ENCODE assay signal across 13 cellular contexts in genomic region chr2:74004212-74005182, GRCh38. TPM values are rescaled to one million over a fixed set of nuclear protein-coding genes. Genes with fewer than 3 reads are reported as not detected.
DNase-seq lines count a peak whose midpoint lies in the region; ATAC-seq and TF ChIP-seq lines count a peak whose summit lies in the region.
"Had no signal": no experiment of that assay in that cellular context is flagged by ENCODE, and none has a peak within 500 bp of the region (broad histone marks: within the 10 kb centered on the region; RNA-seq: fewer than 3 reads in every experiment).

No MANE protein-coding gene starts in this region.

- peak overlapping the region; percentile 75 for H3K4me2 ChIP-seq in fibroblast of lung (ENCODE audit: extremely low read depth, insufficient read depth, low read length)

- no peaks in the 10 kb centered on the region for H3K27me3 Mint-ChIP-seq in osteocyte (ENCODE audit: unreplicated experiment)

- H2AFZ ChIP-seq in fibroblast of lung (ENCODE audit: low read length), result no peak overlapping the region

- H4K20me1 ChIP-seq in fibroblast of lung (ENCODE audit: control insufficient read depth, extremely low read depth, insufficient read depth, low read length), result no peaks in the 10 kb centered on the region

- H3K36me3 Mint-ChIP-seq in osteocyte (ENCODE audit: unreplicated experiment), result peaks cover 2% of the 10 kb centered on the region

- H3K27ac ChIP-seq in fibroblast of lung (ENCODE audit: insufficient read depth, low read length), result peak overlapping the region; percentile 55
- H3K27ac ChIP-seq: body of pancreas had no signal

- ATAC-seq in HG03460 (IDR thresholded peaks at IDR 0.05; ENCODE audit: unreplicated experiment) (no peak), GM18519 (IDR thresholded peaks at IDR 0.05; ENCODE audit: low FRiP score, unreplicated experiment) (no peak)
- ATAC-seq: body of pancreas, gastroesophageal sphincter, mucosa of descending colon had no signal

- H3K79me2 ChIP-seq in fibroblast of lung (ENCODE audit: control insufficient read depth, insufficient read depth, low read length), result peaks cover 9% of the 10 kb centered on the region

- H3K9me3 Mint-ChIP-seq in osteocyte (ENCODE audit: unreplicated experiment), result no peaks in the 10 kb centered on the region

- peak; percentile 29 to 69 for DNase-seq in NCI-H524 (lab: John Stamatoyannopoulos, UW)
- no peak for DNase-seq in NCI-H524 treated with DMSO at 0.1 percent for 48 hours (lab: John Stamatoyannopoulos, UW)
- DNase-seq in NCI-H446 treated with DMSO at 0.1 percent for 48 hours (lab: John Stamatoyannopoulos, UW), result peak; percentile 51
- no peak for DNase-seq in fibroblast of lung (ENCODE audit: low read depth in 2 of 2)
- no peak for DNase-seq in osteocyte (ENCODE audit: extremely low spot score, unreplicated experiment)
- DNase-seq in COLO829 (ENCODE audit: low spot score), result no peak
- DNase-seq: activated CD4-positive, alpha-beta T cell treated with anti-CD3 and anti-CD28 coated beads for 1 hour; body of pancreas had no signal

- peak overlapping the region; percentile 92 for H3K27ac Mint-ChIP-seq in osteocyte (ENCODE audit: unreplicated experiment)

- TF ChIP-seq CTCF in fibroblast of lung (conservative IDR thresholded peaks at IDR 0.05 in 1 of 2, IDR thresholded peaks at IDR 0.05 in 1 of 2; ENCODE audit: low read depth in 1 of 2, low read length in 2 of 2), result no peak
- no peak for TF ChIP-seq CTCF in osteocyte (IDR thresholded peaks at IDR 0.05)

- H3K9me3 ChIP-seq in fibroblast of lung (ENCODE audit: control insufficient read depth, insufficient read depth, low read depth, low read length), result no peaks in the 10 kb centered on the region
- H3K9me3 ChIP-seq: body of pancreas, gastroesophageal sphincter, mucosa of descending colon, tibial artery had no signal

- peaks cover 91% of the 10 kb centered on the region for H3K4me1 Mint-ChIP-seq in osteocyte (ENCODE audit: unreplicated experiment)

- no peak overlapping the region for H3K9ac ChIP-seq in fibroblast of lung (ENCODE audit: insufficient read depth, low read length)

- no peaks in the 10 kb centered on the region for H3K27me3 ChIP-seq in fibroblast of lung (ENCODE audit: control insufficient read depth, insufficient read depth, low read length)
- H3K27me3 ChIP-seq: body of pancreas, gastroesophageal sphincter, tibial artery had no signal

- peaks cover 39% of the 10 kb centered on the region for H3K4me1 ChIP-seq in fibroblast of lung (ENCODE audit: control insufficient read depth, extremely low read depth, insufficient read depth, low read length)

- peak overlapping the region; percentile 82 for H3K4me3 Mint-ChIP-seq in osteocyte (ENCODE audit: unreplicated experiment)

- no peaks in the 10 kb centered on the region for H3K36me3 ChIP-seq in fibroblast of lung (ENCODE audit: control insufficient read depth, insufficient read depth, low read length)
- H3K36me3 ChIP-seq: gastroesophageal sphincter, tibial artery had no signal

- peak overlapping the region in 3 of 4 experiments; percentile 30 to 75 (median 39) for H3K4me3 ChIP-seq in fibroblast of lung (replicated peaks in 1 of 4; ENCODE audit: control extremely low read depth in 1 of 4, insufficient read depth in 1 of 4, low read depth in 3 of 4, low read length in 4 of 4)
- H3K4me3 ChIP-seq: body of pancreas, mucosa of descending colon had no signal

RNA-seq across cellular contexts. Expression of gene TET3, which starts 19.8 kb away (rescaled TPM):
- total RNA-seq in fibroblast of lung, result 2.6 and 3.1 TPM in 2 replicates
- polyA plus RNA-seq in fibroblast of lung, result 1.6 and 2.1 TPM in 2 replicates
- polyA plus RNA-seq in fibroblast of lung (2012), result 1.4 and 2.4 TPM in 2 replicates
- 8.2 and 10.6 TPM in 2 replicates for polyA minus RNA-seq in fibroblast of lung (ENCODE audit: low replicate concordance)
- total RNA-seq in osteocyte, result 26.5 and 27.5 TPM in 2 replicates

Comparison
In these comparisons a context has a peak if more than half of its experiments do, and no peak if none do; other contexts are left out.
1. DNase-seq: peak in NCI-H524 (2 of 2) and NCI-H446 treated with DMSO at 0.1 percent for 48 hours (single experiment); none in NCI-H524 treated with DMSO at 0.1 percent for 48 hours (single experiment), fibroblast of lung (0 of 2), osteocyte (single experiment) and COLO829 (single experiment).